Comparison of ENCODE assay signal across 22 cellular contexts in the genomic region with DNA sequence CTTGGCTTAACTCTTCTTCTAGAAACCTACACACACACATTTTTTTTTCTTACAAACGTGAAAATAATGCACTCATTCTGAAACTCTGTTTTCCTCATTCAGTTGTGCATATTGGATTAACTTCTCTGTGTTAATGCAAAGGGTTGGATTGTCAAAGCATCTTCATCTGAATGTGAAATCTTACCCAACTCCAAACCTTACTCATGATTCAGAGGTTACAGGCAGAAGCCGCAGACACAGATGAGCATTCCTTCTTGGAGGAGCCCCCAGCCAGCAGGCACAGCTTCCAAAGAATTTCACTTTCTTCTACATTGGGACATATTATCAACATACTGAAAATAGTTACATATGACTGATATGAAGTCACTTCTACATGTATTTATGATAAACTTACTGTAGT. TPM values are rescaled to one million over a fixed set of nuclear protein-coding genes. Genes with fewer than 3 reads are reported as not detected.
DNase-seq lines count a peak whose midpoint lies in the region; ATAC-seq and TF ChIP-seq lines count a peak whose summit lies in the region.
"Had no signal": no experiment of that assay in that cellular context is flagged by ENCODE, and none has a peak within 500 bp of the region (broad histone marks: within the 10 kb centered on the region; RNA-seq: fewer than 3 reads in every experiment).

No MANE protein-coding gene starts in this region.

- no peak for TF ChIP-seq CTCF in AG04449 (IDR thresholded peaks at IDR 0.05; ENCODE audit: insufficient read depth, low read length, missing control alignments)

- H3F3A ChIP-seq in GM23248 (ENCODE audit: insufficient read depth): peaks cover 21% of the 10 kb centered on the region

- H3K27me3 ChIP-seq in GM23248 (replicated peaks; ENCODE audit: insufficient read depth): no peaks in the 10 kb centered on the region
- H3K27me3 ChIP-seq: foreskin keratinocyte, neural progenitor cell, upper lobe of right lung had no signal

- no peak overlapping the region for H3K4me3 ChIP-seq in AG04449 (ENCODE audit: low read depth, low read length)
- peak overlapping the region; percentile 20 for H3K4me3 ChIP-seq in GM23248
- H3K4me3 ChIP-seq: A549, neural progenitor cell, upper lobe of right lung had no signal

- in situ Hi-C loops in GM23248 (cut with MboI): no loop called here

- peak overlapping the region; percentile 32; the same call in 1 of the 2 replicates for H3K9ac ChIP-seq in GM23248
- H3K9ac ChIP-seq: neural progenitor cell had no signal

- peak overlapping the region; percentile 78 for H3K27ac ChIP-seq in GM23248
- H3K27ac ChIP-seq: A549, foreskin keratinocyte, neural progenitor cell, upper lobe of right lung had no signal

- DNase-seq in AG04449 (ENCODE audit: low read depth, low spot score) (peak; percentile 9), GM23248 (peak; percentile 83), astrocyte of the hippocampus (ENCODE audit: low read depth, low spot score) (peak; percentile 17), kidney tubule cell (ENCODE audit: low spot score) (peak; percentile 22), HK-2 (ENCODE audit: unreplicated experiment) (no peak), NCI-H748 (lab: John Stamatoyannopoulos, UW; ENCODE audit: unreplicated experiment) (no peak), retina (no peak)
- DNase-seq: activated B cell treated with CpG ODN at 0.5 μM for 24 hours; activated CD8-positive, alpha-beta memory T cell treated with anti-CD3 and anti-CD28 coated beads for 24 hours; activated naive CD8-positive, alpha-beta T cell treated with anti-CD3 and anti-CD28 coated beads, Interleukin-2, amount 50 U/mL, for 24 hours; CD8-positive, alpha-beta T cell; effector memory CD8-positive, alpha-beta T cell; left cardiac atrium; NCI-H1105; NCI-H748 treated with DMSO at 0.1 percent for 48 hours; stimulated activated naive CD8-positive, alpha-beta T cell treated with anti-CD3 and anti-CD28 coated beads, Interleukin-15, Interleukin-2, amounts not matched to agents 100 U/mL and 50 U/mL, for 24 hours; T-helper 2 cell; upper lobe of right lung had no signal

- POLR2A ChIA-PET in AG04449 (lab: Yijun Ruan, JAX): no interaction called here

- H3K4me2 ChIP-seq in GM23248 (ENCODE audit: unreplicated experiment): peak overlapping the region; percentile 54
- H3K4me2 ChIP-seq: A549, neural progenitor cell had no signal

- 37 to 39% methylated on average over 2 of the region's 2 CpGs for WGBS in GM23248 (ENCODE audit: low coverage in 1 of 2, low lambda C conversion rate in 2 of 2, missing lambda C conversion rate in 2 of 2), 2 experiments

- peaks cover 17% of the 10 kb centered on the region for H3K4me1 ChIP-seq in GM23248 (ENCODE audit: insufficient read depth)
- H3K4me1 ChIP-seq: neural progenitor cell, upper lobe of right lung had no signal

- H3K9me2 ChIP-seq in GM23248 (ENCODE audit: insufficient read depth): no peaks in the 10 kb centered on the region

- no peak for ATAC-seq in HG03095 (IDR thresholded peaks at IDR 0.05; ENCODE audit: unreplicated experiment)
- ATAC-seq: A549; activated naive CD8-positive, alpha-beta T cell treated with anti-CD3 and anti-CD28 coated beads, Interleukin-2, amount 50 U/mL, for 24 hours; CD8-positive, alpha-beta T cell; effector memory CD8-positive, alpha-beta T cell; foreskin keratinocyte; stimulated activated naive CD8-positive, alpha-beta T cell treated with anti-CD3 and anti-CD28 coated beads, Interleukin-15, Interleukin-2, amounts not matched to agents 100 U/mL and 50 U/mL, for 24 hours; upper lobe of right lung had no signal

- no peaks in the 10 kb centered on the region for H3K36me3 ChIP-seq in GM23248 (ENCODE audit: low read depth)
- H3K36me3 ChIP-seq: neural progenitor cell, upper lobe of right lung had no signal

- peak overlapping the region; percentile 38; the same call in 1 of the 2 replicates for H2AFZ ChIP-seq in GM23248
- H2AFZ ChIP-seq: neural progenitor cell had no signal

- CTCF ChIA-PET in AG04449 (lab: Yijun Ruan, JAX): no interaction called here

- no peaks in the 10 kb centered on the region for H3K79me2 ChIP-seq in GM23248 (ENCODE audit: insufficient read depth)

- no peaks in the 10 kb centered on the region for H3K9me3 ChIP-seq in GM23248 (ENCODE audit: low read depth)
- H3K9me3 ChIP-seq: A549, upper lobe of right lung had no signal

- H4K20me1 ChIP-seq in GM23248 (ENCODE audit: insufficient read depth): no peaks in the 10 kb centered on the region

RNA-seq across cellular contexts. Expression of gene PATJ, which starts 15.7 kb away (rescaled TPM):
- 5.3 and 6.8 TPM in 2 replicates for total RNA-seq in GM23248 (2014; rRNA removed; shearing (Covaris generic))
- polyA plus RNA-seq in GM23248 (2016; fragmentation: Nextera tagmentation; extraction: Ambion mirVana): 4.4 and 6.1 TPM in 2 replicates

RNA-seq across cellular contexts. Expression of gene TM2D1, which starts 33.0 kb away (rescaled TPM):
- 61.6 and 81.0 TPM in 2 replicates for total RNA-seq in GM23248 (2014; rRNA removed; shearing (Covaris generic))
- polyA plus RNA-seq in GM23248 (2016; fragmentation: Nextera tagmentation; extraction: Ambion mirVana): 91.8 and 93.2 TPM in 2 replicates

Comparison
In these comparisons a context has a peak if more than half of its experiments do, and no peak if none do; other contexts are left out.
1. DNase-seq: peak in AG04449 (single experiment), GM23248 (single experiment), astrocyte of the hippocampus (single experiment) and kidney tubule cell (single experiment); none in HK-2 (single experiment), NCI-H748 (single experiment) and retina (single experiment).